In genomic region chr22:29121124-29121523, GRCh38 we compare ENCODE assay signal across 18 cellular contexts. TPM values are rescaled to one million over a fixed set of nuclear protein-coding genes. Genes with fewer than 3 reads are reported as not detected.
"Had no signal": no experiment of that assay in that cellular context is flagged by ENCODE, and none has a peak within 500 bp of the region (broad histone marks: within the 10 kb centered on the region; RNA-seq: fewer than 3 reads in every experiment).

No MANE protein-coding gene starts in this region.

- DNase-seq: activated CD4-positive, alpha-beta T cell treated with anti-CD3 and anti-CD28 coated beads, Interleukin-2, amount 50 U/mL, for 4 hours; activated naive CD4-positive, alpha-beta T cell treated with anti-CD3 and anti-CD28 coated beads, Interleukin-2, amount 50 U/mL, for 16 hours; activated T-cell treated with anti-CD3 and anti-CD28 coated beads, Interleukin-2, amount 50 U/mL, for 1 hour; amniotic stem cell; body of pancreas; retina; spleen; stimulated activated CD4-positive, alpha-beta T cell treated with anti-CD3 and anti-CD28 coated beads, Interleukin-1b, Interleukin-23, amount 100 ng/mL, for 48 hours had no signal

- H3K36me3 ChIP-seq: neural progenitor cell had no signal

- H3K27ac ChIP-seq: body of pancreas, esophagus muscularis mucosa, neural progenitor cell, parathyroid adenoma, spleen had no signal

- H3K79me2 ChIP-seq: parathyroid adenoma had no signal

- H2AFZ ChIP-seq: neural progenitor cell, parathyroid adenoma had no signal

- H3K4me3 ChIP-seq: body of pancreas, esophagus muscularis mucosa, neural progenitor cell, spleen had no signal

- H3K4me2 ChIP-seq: neural progenitor cell had no signal

- FAIRE-seq: endometrium, frontal cortex had no signal

- H3K4me1 ChIP-seq: body of pancreas, esophagus muscularis mucosa, neural progenitor cell, parathyroid adenoma, spleen had no signal

- H3K9ac ChIP-seq: neural progenitor cell, parathyroid adenoma had no signal

- ATAC-seq: body of pancreas; stimulated activated memory B cell treated with anti-CD40 and anti-IgM and Interleukin-4, amounts not matched to agents 10 μg/mL and 1 μg/mL and 100 μg/mL, for 72 hours had no signal

- H3K9me3 ChIP-seq: body of pancreas, esophagus muscularis mucosa had no signal

- H3K27me3 ChIP-seq: body of pancreas, esophagus muscularis mucosa, neural progenitor cell, spleen had no signal

RNA-seq across cellular contexts. Expression of gene C22orf31, which starts 59.5 kb away (rescaled TPM):
- total RNA-seq: body of pancreas; chondrocyte; esophagus muscularis mucosa; kidney epithelial cell; spleen; subcutaneous adipose tissue; T-helper 2 cell treated with Interferon-gamma antibody and Interleukin-4, amounts not matched to agents 100 ng/mL and 5 ng/mL, for 36 hours had no signal
- polyA plus RNA-seq: spleen had no signal
